ENCODE assay signal across 8 cellular contexts in the genomic region with DNA sequence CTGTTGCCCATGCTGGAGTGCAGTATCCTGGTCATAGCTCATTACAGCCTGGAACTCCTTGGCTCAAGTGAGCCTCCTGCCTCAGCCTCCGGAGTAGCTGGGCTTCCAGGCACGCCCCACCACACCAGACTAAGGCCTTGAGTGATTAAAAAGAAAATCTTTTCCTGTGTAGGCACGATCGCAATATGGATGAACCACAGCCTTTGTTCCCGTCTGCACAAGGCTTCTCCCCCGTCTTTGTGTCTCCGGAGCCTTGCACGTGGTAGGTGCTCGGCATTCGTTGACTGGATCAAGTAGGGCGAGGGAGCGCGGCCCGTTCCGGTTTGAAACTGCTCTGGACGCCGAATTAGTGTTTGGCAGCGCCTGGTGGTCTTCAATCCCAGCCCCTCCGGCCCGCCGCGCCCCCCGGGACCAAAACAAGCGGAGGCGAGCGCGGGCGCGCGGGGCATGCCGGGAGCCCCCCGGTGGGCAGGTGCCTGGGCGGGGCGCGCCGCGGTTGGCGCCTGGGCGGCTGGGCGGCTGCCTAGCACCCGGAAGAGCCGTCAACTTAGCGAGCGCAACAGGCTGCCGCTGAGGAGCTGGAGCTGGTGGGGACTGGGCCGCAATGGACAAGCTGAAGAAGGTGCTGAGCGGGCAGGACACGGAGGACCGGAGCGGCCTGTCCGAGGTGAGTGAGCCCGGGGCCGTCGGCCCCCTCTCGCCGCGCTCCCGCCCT. TPM values are rescaled to one million over a fixed set of nuclear protein-coding genes. Genes with fewer than 3 reads are reported as not detected.
DNase-seq lines count a peak whose midpoint lies in the region; ATAC-seq and TF ChIP-seq lines count a peak whose summit lies in the region.

Gene SFT2D2, plus strand, starts transcription at position 529 of the 715 bp plus-strand sequence. Its CDS starts 76 bp downstream, at position 605.

- no CpG with 5 or more reads among the region's 58 CpGs for WGBS in trophoblast cell (ENCODE audit: extremely low coverage, insufficient coverage, insufficient read length)
- WGBS in tibial nerve, 2 donors: 1 to 3% methylated on average over 22 to 34 of the region's 58 CpGs

- peaks cover 17 to 22% of the 10 kb centered on the region in 2 experiments for H3K4me1 ChIP-seq in trophoblast cell (ENCODE audit: control insufficient read depth in 1 of 2, insufficient read depth in 2 of 2, low read length in 2 of 2)
- H3K4me1 ChIP-seq in tibial nerve: peaks cover 0 to 46% (median 27%) of the 10 kb centered on the region in 4 donors

- H2BK5ac ChIP-seq in trophoblast cell (ENCODE audit: low read depth, low read length, poor library complexity): peak within 1 kb of the TSS; percentile 91

- H2AK5ac ChIP-seq in trophoblast cell (ENCODE audit: low read length): peak within 1 kb of the TSS; percentile 82

- H3K36me3 ChIP-seq in SU-DHL-6 (ENCODE audit: low read length) (no peaks in the 10 kb centered on the region), trophoblast cell (ENCODE audit: control insufficient read depth in 1 of 2, insufficient read depth in 2 of 2, low read length in 2 of 2) (peaks cover 0 to 3% of the 10 kb centered on the region in 2 experiments), tibial nerve (peaks cover 0 to 10% (median 0%) of the 10 kb centered on the region in 3 donors)

- peak within 1 kb of the TSS; percentile 96 for H3K14ac ChIP-seq in trophoblast cell (ENCODE audit: low read length)

- peaks cover 56% of the 10 kb centered on the region for H3K4me1 Mint-ChIP-seq in HFFc6 (ENCODE audit: low read depth)
- peaks cover 42% of the 10 kb centered on the region for H3K4me1 Mint-ChIP-seq in activated naive CD8-positive, alpha-beta T cell treated with anti-CD3 and anti-CD28 coated beads, Interleukin-2, amount 10 ng/mL, durations not matched to agents 7 days and 5 days

- peak within 1 kb of the TSS; percentile 91 for H3K9ac ChIP-seq in SU-DHL-6 (ENCODE audit: low read length)
- H3K9ac ChIP-seq in trophoblast cell (ENCODE audit: low read length): peak within 1 kb of the TSS; percentile 83

- peak within 1 kb of the TSS; percentile 88 for H4K12ac ChIP-seq in trophoblast cell (ENCODE audit: low read depth, low read length)

- H3K27me3 ChIP-seq in SU-DHL-6 (ENCODE audit: low read length) (no peaks in the 10 kb centered on the region), trophoblast cell (ENCODE audit: insufficient read depth, low read length) (no peaks in the 10 kb centered on the region), tibial nerve (no peaks in the 10 kb centered on the region)

- peak within 1 kb of the TSS; percentile 92 for H4K91ac ChIP-seq in trophoblast cell (ENCODE audit: low read depth, low read length)

- H3K27ac ChIP-seq in SU-DHL-6 (ENCODE audit: low read depth, low read length) (peak within 1 kb of the TSS; percentile 53), trophoblast cell (ENCODE audit: low read depth, low read length) (peak within 1 kb of the TSS; percentile 65), tibial nerve (peak within 1 kb of the TSS; percentile 79 to 95 (median 91))

- no peaks in the 10 kb centered on the region for H3K9me2 ChIP-seq in SU-DHL-6 (replicated peaks; ENCODE audit: insufficient read depth, low read length)

- POLR2A ChIA-PET in activated naive CD8-positive, alpha-beta T cell treated with anti-CD3 and anti-CD28 coated beads, Interleukin-2, amount 10 ng/mL, durations not matched to agents 7 days and 5 days (lab: Charles Lee): interaction anchor here (0.7 to 2.3 kb wide), 11 partner anchors 10 to 1132 kb away, joined by 3 to 18 read pairs (median 4); partner anchors contain the start of genes DCAF6 and TIPRL

- H3K4me3 ChIP-seq in SU-DHL-6 (ENCODE audit: insufficient read depth, low read length, poor library complexity, severe bottlenecking): peak within 1 kb of the TSS; percentile 92
- peak within 1 kb of the TSS; percentile 89 for H3K4me3 ChIP-seq in trophoblast cell (ENCODE audit: low read depth, low read length)
- peak within 1 kb of the TSS; percentile 59 to 98 (median 85) for H3K4me3 ChIP-seq in tibial nerve

- TF ChIP-seq EP300 in tibial nerve (IDR thresholded peaks at IDR 0.05): peak in 1 of 2 donors; percentile 83

- TF ChIP-seq CTCF in GM10266 (IDR thresholded peaks at IDR 0.05; ENCODE audit: control insufficient read depth, insufficient read depth, low read depth, missing control alignments) (no peak), HFFc6 (IDR thresholded peaks at IDR 0.05) (no peak), SU-DHL-6 (IDR thresholded peaks at IDR 0.05; ENCODE audit: insufficient read depth, low read length, poor library complexity, severe bottlenecking) (no peak), tibial nerve (IDR thresholded peaks at IDR 0.05) (peak in 2 of 5 experiments; percentile 24 to 34)

- peak; percentile 91 for DNase-seq in GM10266 (ENCODE audit: extremely low spot score)
- peak; percentile 39 for DNase-seq in HFFc6
- peak; percentile 84 for DNase-seq in NCI-H1048 (lab: John Stamatoyannopoulos, UW)
- DNase-seq in activated naive CD8-positive, alpha-beta T cell treated with anti-CD3 and anti-CD28 coated beads, Interleukin-2, amount 10 ng/mL, durations not matched to agents 7 days and 5 days: peak; percentile 93
- peak; percentile 88 for DNase-seq in Right ventricle myocardium superior
- peak; percentile 61 to 79 for DNase-seq in trophoblast cell
- DNase-seq in tibial nerve (ENCODE audit: low spot score in 2 of 2): peak; percentile 53 to 57

- H4K20me1 ChIP-seq in SU-DHL-6 (ENCODE audit: low read depth, low read length): no peaks in the 10 kb centered on the region

- H3K9me3 Mint-ChIP-seq in HFFc6: peaks cover 13% of the 10 kb centered on the region
- H3K9me3 Mint-ChIP-seq in activated naive CD8-positive, alpha-beta T cell treated with anti-CD3 and anti-CD28 coated beads, Interleukin-2, amount 10 ng/mL, durations not matched to agents 7 days and 5 days: no peaks in the 10 kb centered on the region

- H3K4me2 ChIP-seq in SU-DHL-6 (ENCODE audit: low read depth, low read length, poor library complexity, severe bottlenecking) (peak within 1 kb of the TSS; percentile 77), trophoblast cell (ENCODE audit: low read length) (peak within 1 kb of the TSS; percentile 70)

- peak; percentile 97 for ATAC-seq in activated naive CD8-positive, alpha-beta T cell treated with anti-CD3 and anti-CD28 coated beads, Interleukin-2, amount 10 ng/mL, durations not matched to agents 7 days and 5 days (ENCODE audit: low read depth)
- ATAC-seq in Right ventricle myocardium superior (ENCODE audit: poor library complexity): peak; percentile 98

- H3K36me3 Mint-ChIP-seq in HFFc6 (ENCODE audit: low read depth): peaks cover 25% of the 10 kb centered on the region
- peaks cover 22% of the 10 kb centered on the region for H3K36me3 Mint-ChIP-seq in activated naive CD8-positive, alpha-beta T cell treated with anti-CD3 and anti-CD28 coated beads, Interleukin-2, amount 10 ng/mL, durations not matched to agents 7 days and 5 days

- H3K79me1 ChIP-seq in trophoblast cell (ENCODE audit: low read length): peaks cover 15% of the 10 kb centered on the region

- H3K27ac Mint-ChIP-seq in HFFc6: peak within 1 kb of the TSS; percentile 87
- peak within 1 kb of the TSS; percentile 96 for H3K27ac Mint-ChIP-seq in activated naive CD8-positive, alpha-beta T cell treated with anti-CD3 and anti-CD28 coated beads, Interleukin-2, amount 10 ng/mL, durations not matched to agents 7 days and 5 days

- H3K27me3 Mint-ChIP-seq in HFFc6 (ENCODE audit: insufficient read depth): peaks cover 12% of the 10 kb centered on the region
- peaks cover 4% of the 10 kb centered on the region for H3K27me3 Mint-ChIP-seq in activated naive CD8-positive, alpha-beta T cell treated with anti-CD3 and anti-CD28 coated beads, Interleukin-2, amount 10 ng/mL, durations not matched to agents 7 days and 5 days

- H3K9me3 ChIP-seq in SU-DHL-6 (ENCODE audit: insufficient read depth, low read length) (no peaks in the 10 kb centered on the region), trophoblast cell (ENCODE audit: insufficient read depth, low read depth, low read length) (no peaks in the 10 kb centered on the region), tibial nerve (peaks cover 0 to 2% (median 0%) of the 10 kb centered on the region in 4 donors)

- H3K79me2 ChIP-seq in SU-DHL-6 (ENCODE audit: insufficient read depth, low read length) (peaks cover 46% of the 10 kb centered on the region), trophoblast cell (ENCODE audit: control insufficient read depth, insufficient read depth, low read length, poor library complexity) (peaks cover 14% of the 10 kb centered on the region)

- peak within 1 kb of the TSS; percentile 93 for H3K4me3 Mint-ChIP-seq in HFFc6
- peak within 1 kb of the TSS; percentile 99 for H3K4me3 Mint-ChIP-seq in activated naive CD8-positive, alpha-beta T cell treated with anti-CD3 and anti-CD28 coated beads, Interleukin-2, amount 10 ng/mL, durations not matched to agents 7 days and 5 days

- no peaks in the 10 kb centered on the region for H3F3A ChIP-seq in SU-DHL-6 (ENCODE audit: insufficient read depth)

- H2BK12ac ChIP-seq in trophoblast cell (ENCODE audit: low read length): peak within 1 kb of the TSS; percentile 18

- H2AFZ ChIP-seq in SU-DHL-6 (ENCODE audit: low read depth, low read length, severe bottlenecking) (peak within 1 kb of the TSS; percentile 97), trophoblast cell (ENCODE audit: insufficient read depth, low read length, poor library complexity) (peak within 1 kb of the TSS; percentile 97)

- no peak within 1 kb of the TSS for H3K23ac ChIP-seq in trophoblast cell (ENCODE audit: low read length)

- peak within 1 kb of the TSS; percentile 94 for H3K18ac ChIP-seq in trophoblast cell (ENCODE audit: low read length)

- intact Hi-C loops in Right ventricle myocardium superior (cut with DNase I): no loop called here

- peak within 1 kb of the TSS; percentile 95 for H3K4ac ChIP-seq in trophoblast cell (ENCODE audit: low read depth, low read length)

- H2BK120ac ChIP-seq in trophoblast cell (ENCODE audit: insufficient read depth, low read length, poor library complexity): peak within 1 kb of the TSS; percentile 96

- H4K8ac ChIP-seq in trophoblast cell (ENCODE audit: low read depth, low read length): peak within 1 kb of the TSS; percentile 98

- peak; percentile 61 to 76 for TF ChIP-seq POLR2A in tibial nerve (IDR thresholded peaks at IDR 0.05)

RNA-seq across cellular contexts. Expression of gene SFT2D2, which starts in this region (rescaled TPM):
- 10 to 100 TPM; 54.7 to 62.2 (median 57.8) TPM for total RNA-seq in HFFc6 (2021; fragmentation: NEBNext Ultra II Directional; extraction: Animal tissue kit (Norgen Biotek cat#: 25700))
- 10 to 100 TPM; 56.8 to 58.4 TPM for total RNA-seq in activated naive CD8-positive, alpha-beta T cell treated with anti-CD3 and anti-CD28 coated beads, Interleukin-2, amount 10 ng/mL, durations not matched to agents 7 days and 5 days
- total RNA-seq in Right ventricle myocardium superior: 13.7 TPM
- 13.0 and 13.1 TPM in 2 replicates for polyA plus RNA-seq in trophoblast cell (2013)
- 10 to 100 TPM; 34.5 to 43.8 (median 42.2) TPM for total RNA-seq in tibial nerve

Comparison
In these comparisons a context has a peak if more than half of its experiments do, and no peak if none do; other contexts are left out.
1. Peak in every context shown above with its lines: DNase-seq, ATAC-seq, H3K4me3 ChIP-seq and H3K27ac ChIP-seq.
2. DNase-seq: peak in every context shown above with its lines; median percentile 93 in activated naive CD8-positive, alpha-beta T cell treated with anti-CD3 and anti-CD28 coated beads, Interleukin-2, amount 10 ng/mL, durations not matched to agents 7 days and 5 days; 91 in GM10266; 88 in Right ventricle myocardium superior; 84 in NCI-H1048; 70 in trophoblast cell; 55 in tibial nerve; 39 in HFFc6.